ENCODE assay signal across 19 cellular contexts in genomic region chr17:55434721-55435120, GRCh38. TPM values are rescaled to one million over a fixed set of nuclear protein-coding genes. Genes with fewer than 3 reads are reported as not detected.
A peak's percentile ranks its signal among the peaks of the same experiment; 100 is the strongest.
DNase-seq lines count a peak whose midpoint lies in the region; ATAC-seq, FAIRE-seq and TF ChIP-seq lines count a peak whose summit lies in the region.
"Had no signal": no experiment of that assay in that cellular context is flagged by ENCODE, and none has a peak within 500 bp of the region (broad histone marks: within the 10 kb centered on the region; RNA-seq: fewer than 3 reads in every experiment).

No MANE protein-coding gene starts in this region.

- intact Hi-C loops in naive thymus-derived CD4-positive, alpha-beta T cell (cut with micrococcal nuclease) = no loop called here

- H3K27ac Mint-ChIP-seq in naive thymus-derived CD4-positive, alpha-beta T cell = no peak overlapping the region
- no peak overlapping the region for H3K27ac Mint-ChIP-seq in osteocyte (ENCODE audit: unreplicated experiment)
- H3K27ac Mint-ChIP-seq: nephron progenitor cell had no signal

- H3K9me2 ChIP-seq in hepatocyte (replicated peaks; ENCODE audit: insufficient read depth) = no peaks in the 10 kb centered on the region

- peak overlapping the region; percentile 90 for H3K27ac ChIP-seq in hepatocyte
- H3K27ac ChIP-seq in naive thymus-derived CD4-positive, alpha-beta T cell (ENCODE audit: low read depth, low read length) = no peak overlapping the region

- POLR2A ChIA-PET in naive thymus-derived CD4-positive, alpha-beta T cell (lab: Charles Lee) = no interaction called here

- DNase-seq in stimulated activated CD4-positive, alpha-beta T cell treated with anti-CD3 and anti-CD28 coated beads, Interleukin-1b, Interleukin-23, amount 100 ng/mL, for 48 hours = peak; percentile 34
- DNase-seq in stimulated activated CD4-positive, alpha-beta T cell treated with anti-CD3 and anti-CD28 coated beads, Interleukin-2, amount 100 ng/mL, for 48 hours = no peak
- DNase-seq in RCC 7860 (ENCODE audit: low spot score) (peak; percentile 36), hepatocyte (ENCODE audit: low spot score) (no peak), osteocyte (ENCODE audit: extremely low spot score, unreplicated experiment) (no peak)
- DNase-seq in naive thymus-derived CD4-positive, alpha-beta T cell = no peak
- DNase-seq: activated gamma-delta T cell treated with Interleukin-2 at 50 U/mL for 16 hours, BE2C, mesendoderm, NCI-H187 treated with DMSO at 0.1 percent for 48 hours, NCI-H526 treated with DMSO at 0.1 percent for 48 hours, nephron progenitor cell, PC-3 had no signal

- H4K20me1 ChIP-seq in hepatocyte (ENCODE audit: insufficient read depth, poor library complexity, severe bottlenecking) = no peaks in the 10 kb centered on the region

- no peak overlapping the region for H3K4me3 ChIP-seq in hepatocyte
- no peak overlapping the region for H3K4me3 ChIP-seq in naive thymus-derived CD4-positive, alpha-beta T cell (ENCODE audit: low read length)

- no peaks in the 10 kb centered on the region for H3K27me3 ChIP-seq in hepatocyte
- no peaks in the 10 kb centered on the region for H3K27me3 ChIP-seq in naive thymus-derived CD4-positive, alpha-beta T cell (ENCODE audit: control insufficient read depth in 2 of 2, insufficient read depth in 2 of 2, low read length in 2 of 2)
- H3K27me3 ChIP-seq: BE2C had no signal

- H3K9me3 Mint-ChIP-seq in naive thymus-derived CD4-positive, alpha-beta T cell = peaks cover 0 to 5% (median 0%) of the 10 kb centered on the region in 11 donors
- H3K9me3 Mint-ChIP-seq in osteocyte (ENCODE audit: unreplicated experiment) = no peaks in the 10 kb centered on the region

- no peak overlapping the region for H2AFZ ChIP-seq in hepatocyte

- peaks cover 9 to 34% (median 12%) of the 10 kb centered on the region in 7 donors for H3K4me1 Mint-ChIP-seq in naive thymus-derived CD4-positive, alpha-beta T cell
- peaks cover 1% of the 10 kb centered on the region for H3K4me1 Mint-ChIP-seq in osteocyte (ENCODE audit: unreplicated experiment)

- H3K4me3 Mint-ChIP-seq in naive thymus-derived CD4-positive, alpha-beta T cell = no peak overlapping the region
- H3K4me3 Mint-ChIP-seq in osteocyte (ENCODE audit: unreplicated experiment) = no peak overlapping the region
- H3K4me3 Mint-ChIP-seq: nephron progenitor cell had no signal

- peaks cover 5 to 12% (median 10%) of the 10 kb centered on the region in 5 donors for H3K27me3 Mint-ChIP-seq in naive thymus-derived CD4-positive, alpha-beta T cell
- peaks cover 5% of the 10 kb centered on the region for H3K27me3 Mint-ChIP-seq in osteocyte (ENCODE audit: unreplicated experiment)

- H3K79me2 ChIP-seq in hepatocyte = no peaks in the 10 kb centered on the region

- H3K4me1 ChIP-seq in hepatocyte (ENCODE audit: insufficient read depth) = peaks cover 27% of the 10 kb centered on the region
- peaks cover 0 to 3% of the 10 kb centered on the region in 2 donors for H3K4me1 ChIP-seq in naive thymus-derived CD4-positive, alpha-beta T cell (ENCODE audit: control insufficient read depth in 2 of 2, insufficient read depth in 2 of 2, low read length in 2 of 2)

- whole genome bisulfite sequencing in hepatocyte (ENCODE audit: low lambda C conversion rate, missing lambda C conversion rate) = 94% methylated on average over 1 of the region's 1 CpG

- no peaks in the 10 kb centered on the region for H3K36me3 ChIP-seq in hepatocyte (replicated peaks; ENCODE audit: insufficient read depth, low read depth)
- no peaks in the 10 kb centered on the region for H3K36me3 ChIP-seq in naive thymus-derived CD4-positive, alpha-beta T cell (ENCODE audit: control insufficient read depth in 2 of 3, insufficient read depth in 3 of 3, low read length in 3 of 3)
- H3K36me3 ChIP-seq: BE2C had no signal

- no peak for FAIRE-seq in RCC 7860 (lab: Jason Lieb, UNC)
- FAIRE-seq: GM18507, GM19239, HTR-8/SVneo, islet of Langerhans had no signal

- no peaks in the 10 kb centered on the region for H3K9me3 ChIP-seq in hepatocyte (ENCODE audit: low read depth)
- H3K9me3 ChIP-seq in naive thymus-derived CD4-positive, alpha-beta T cell (ENCODE audit: control insufficient read depth in 2 of 3, low read length in 3 of 3) = no peaks in the 10 kb centered on the region
- H3K9me3 ChIP-seq: BE2C had no signal

- TF ChIP-seq CTCF in hepatocyte (IDR thresholded peaks at IDR 0.05; ENCODE audit: poor library complexity) (no peak), osteocyte (IDR thresholded peaks at IDR 0.05) (no peak)

- CTCF ChIA-PET in naive thymus-derived CD4-positive, alpha-beta T cell (lab: Charles Lee) = no interaction called here

- no peak for ATAC-seq in naive thymus-derived CD4-positive, alpha-beta T cell
- no peak for ATAC-seq in GM21825 (IDR thresholded peaks at IDR 0.05; ENCODE audit: unreplicated experiment)
- ATAC-seq: SK-N-SH treated with all-trans-retinoic acid at 6 μM for 48 hours had no signal

- no peak overlapping the region for H3K4me2 ChIP-seq in hepatocyte

- H3K36me3 Mint-ChIP-seq in naive thymus-derived CD4-positive, alpha-beta T cell = no peaks in the 10 kb centered on the region
- H3K36me3 Mint-ChIP-seq in osteocyte (ENCODE audit: unreplicated experiment) = no peaks in the 10 kb centered on the region

RNA-seq across cellular contexts. Expression of gene MMD, which starts 13.1 kb away (rescaled TPM):
- total RNA-seq in hepatocyte (29.5 and 34.7 TPM in 2 replicates), osteocyte (9.2 and 10.3 TPM in 2 replicates)
- polyA plus RNA-seq in hepatocyte = 19.4 and 26.9 TPM in 2 replicates
- total RNA-seq in naive thymus-derived CD4-positive, alpha-beta T cell = 10 to 100 TPM in 3 of 5 experiments, 1 to 10 TPM in 2; 6.6 to 35.3 (median 11.2) TPM
- polyA plus RNA-seq in naive thymus-derived CD4-positive, alpha-beta T cell = 10 to 100 TPM in 1 of 2 donors, 1 to 10 TPM in 1; 5.2 to 16.1 TPM

Comparison
In these comparisons a context has a peak if more than half of its experiments do, and no peak if none do; other contexts are left out.
1. DNase-seq: peak in stimulated activated CD4-positive, alpha-beta T cell treated with anti-CD3 and anti-CD28 coated beads, Interleukin-1b, Interleukin-23, amount 100 ng/mL, for 48 hours (single experiment) and RCC 7860 (single experiment); none in stimulated activated CD4-positive, alpha-beta T cell treated with anti-CD3 and anti-CD28 coated beads, Interleukin-2, amount 100 ng/mL, for 48 hours (0 of 2), hepatocyte (single experiment), naive thymus-derived CD4-positive, alpha-beta T cell (0 of 9) and osteocyte (single experiment).